Comparison of ENCODE assay signal across 8 cellular contexts in genomic region chr12:69585189-69586062, GRCh38. TPM values are rescaled to one million over a fixed set of nuclear protein-coding genes. Genes with fewer than 3 reads are reported as not detected.
DNase-seq lines count a peak whose midpoint lies in the region; FAIRE-seq and TF ChIP-seq lines count a peak whose summit lies in the region.

CCT2 (plus strand) TSS chr12:69585459; CDS start chr12:69585522, 63 bp downstream.

- no peak within 1 kb of the TSS for H2AFZ ChIP-seq in H9 (ENCODE audit: low read length)

- no peak within 1 kb of the TSS for H4K91ac ChIP-seq in H9 (ENCODE audit: insufficient read length, low read depth, low read length)

- H3K79me1 ChIP-seq in H9 (ENCODE audit: insufficient read depth, low read depth, low read length, poor library complexity, severe bottlenecking) = peaks cover 3% of the 10 kb centered on the region

- peaks cover 3% of the 10 kb centered on the region; the same call in 1 of the 2 replicates for H3K79me2 ChIP-seq in H9 (ENCODE audit: insufficient read depth, low read length)

- H2BK20ac ChIP-seq in H9 (ENCODE audit: low read depth, low read length, poor library complexity, severe bottlenecking) = no peak within 1 kb of the TSS

- peak within 1 kb of the TSS; percentile 81 for H4K5ac ChIP-seq in H9 (ENCODE audit: insufficient read length, low read depth, low read length)

- H3K4me3 ChIP-seq in fibroblast of pulmonary artery (replicated peaks; ENCODE audit: low read depth, low read length) = peak within 1 kb of the TSS; percentile 98

- DNase-seq in H9 (peak; percentile 97), M059J (ENCODE audit: low read depth) (peak; percentile 93), SHP77 (lab: John Stamatoyannopoulos, UW) (peak; percentile 93 to 96), fibroblast of pulmonary artery (ENCODE audit: low read depth) (peak; percentile 96)
- DNase-seq in activated effector memory CD4-positive, alpha-beta T cell treated with Interleukin-2 at 50 U/mL for 16 hours = peak; percentile 93

- H3K4me3 Mint-ChIP-seq in H9 (peak within 1 kb of the TSS; percentile 96), nephron (peak within 1 kb of the TSS; percentile 95 to 99 (median 98))
- peak within 1 kb of the TSS; percentile 90 for H3K4me3 Mint-ChIP-seq in stimulated activated naive CD8-positive, alpha-beta T cell treated with anti-CD3 and anti-CD28 coated beads, Interleukin-15, Interleukin-2, amounts not matched to agents 100 ng/mL and 50 ng/mL, for 24 hours

- H3K27me3 ChIP-seq in H9 (ENCODE audit: insufficient read depth, low read length) = no peaks in the 10 kb centered on the region

- peak within 1 kb of the TSS; percentile 63 for H3K56ac ChIP-seq in H9 (ENCODE audit: insufficient read length, low read depth, low read length)

- peak within 1 kb of the TSS; percentile 100 for H3K18ac ChIP-seq in H9 (ENCODE audit: insufficient read length, low read depth, low read length)

- FAIRE-seq in G401.6 (lab: Jason Lieb, UNC) = peak; percentile 97

- H2BK12ac ChIP-seq in H9 (ENCODE audit: insufficient read length, low read depth, low read length) = no peak within 1 kb of the TSS

- no peak within 1 kb of the TSS for H3T11ph ChIP-seq in H9 (ENCODE audit: low read length)

- no peak within 1 kb of the TSS for H4K8ac ChIP-seq in H9 (replicated peaks; ENCODE audit: insufficient read length, low read depth, low read length)

- no peaks in the 10 kb centered on the region for H3K4me1 ChIP-seq in H9 (ENCODE audit: insufficient read depth, low read length)

- peak within 1 kb of the TSS; percentile 99 for H3K14ac ChIP-seq in H9 (ENCODE audit: insufficient read depth, low read length)

- H3K9me3 ChIP-seq in H9 (ENCODE audit: control insufficient read depth, low read depth, low read length) = no peaks in the 10 kb centered on the region

- H3K9me3 Mint-ChIP-seq in H9 (no peaks in the 10 kb centered on the region), nephron (no peaks in the 10 kb centered on the region)
- no peaks in the 10 kb centered on the region for H3K9me3 Mint-ChIP-seq in stimulated activated naive CD8-positive, alpha-beta T cell treated with anti-CD3 and anti-CD28 coated beads, Interleukin-15, Interleukin-2, amounts not matched to agents 100 ng/mL and 50 ng/mL, for 24 hours

- no peak within 1 kb of the TSS for H2AK5ac ChIP-seq in H9 (ENCODE audit: insufficient read length, low read length)

- peak within 1 kb of the TSS; percentile 61 for H2BK5ac ChIP-seq in H9 (ENCODE audit: insufficient read length, low read length)

- no peaks in the 10 kb centered on the region for H4K20me1 ChIP-seq in H9 (ENCODE audit: control insufficient read depth, insufficient read depth, insufficient read length)

- H3K4me1 Mint-ChIP-seq in H9 = peaks cover 6 to 14% of the 10 kb centered on the region in 2 experiments
- peaks cover 7% of the 10 kb centered on the region for H3K4me1 Mint-ChIP-seq in nephron
- peaks cover 35% of the 10 kb centered on the region for H3K4me1 Mint-ChIP-seq in stimulated activated naive CD8-positive, alpha-beta T cell treated with anti-CD3 and anti-CD28 coated beads, Interleukin-15, Interleukin-2, amounts not matched to agents 100 ng/mL and 50 ng/mL, for 24 hours (ENCODE audit: low read depth)

- peak within 1 kb of the TSS; percentile 24 for H2BK120ac ChIP-seq in H9 (ENCODE audit: low read depth, low read length, poor library complexity, severe bottlenecking)

- TF ChIP-seq CTCF in H9 (conservative IDR thresholded peaks at IDR 0.05) = peak; percentile 54
- TF ChIP-seq CTCF in fibroblast of pulmonary artery (IDR thresholded peaks at IDR 0.05; ENCODE audit: low read length, missing control alignments) = peak; percentile 42
- peak; percentile 28 to 55 (median 31) for TF ChIP-seq CTCF in nephron (IDR thresholded peaks at IDR 0.05; ENCODE audit: unreplicated experiment in 3 of 3)

- no peak within 1 kb of the TSS for H3K23ac ChIP-seq in H9 (ENCODE audit: insufficient read length, low read depth, low read length)

- H3K36me3 Mint-ChIP-seq in H9 (ENCODE audit: insufficient read depth in 1 of 3, low read depth in 3 of 3) (peaks cover 35 to 47% (median 45%) of the 10 kb centered on the region in 3 experiments), nephron (ENCODE audit: low read depth) (peaks cover 37% of the 10 kb centered on the region)
- peaks cover 45% of the 10 kb centered on the region for H3K36me3 Mint-ChIP-seq in stimulated activated naive CD8-positive, alpha-beta T cell treated with anti-CD3 and anti-CD28 coated beads, Interleukin-15, Interleukin-2, amounts not matched to agents 100 ng/mL and 50 ng/mL, for 24 hours (ENCODE audit: low read depth)

- H2BK15ac ChIP-seq in H9 (ENCODE audit: low read depth, low read length) = no peak within 1 kb of the TSS

- peak within 1 kb of the TSS; percentile 97 for H3K9ac ChIP-seq in H9 (ENCODE audit: extremely low read depth, insufficient read length, low read length)

- H3K23me2 ChIP-seq in H9 (ENCODE audit: insufficient read length, low read depth, low read length, poor library complexity, severe bottlenecking) = no peaks in the 10 kb centered on the region

- H3K27ac Mint-ChIP-seq in H9 (peak within 1 kb of the TSS; percentile 97 to 99 (median 99)), nephron (peak within 1 kb of the TSS; percentile 85 to 98 (median 91))
- peak within 1 kb of the TSS; percentile 97 for H3K27ac Mint-ChIP-seq in stimulated activated naive CD8-positive, alpha-beta T cell treated with anti-CD3 and anti-CD28 coated beads, Interleukin-15, Interleukin-2, amounts not matched to agents 100 ng/mL and 50 ng/mL, for 24 hours

- WGBS in H9 (ENCODE audit: extremely low coverage, insufficient read length, low lambda C conversion rate) = no CpG with 5 or more reads among the region's 63 CpGs

- H3K27ac ChIP-seq in H9 (ENCODE audit: insufficient read length, low read depth, low read length) = peak within 1 kb of the TSS; percentile 47

- peak within 1 kb of the TSS; percentile 26; the same call in 1 of the 2 replicates for H3K4ac ChIP-seq in H9 (ENCODE audit: low read depth, low read length)

- H3K4me2 ChIP-seq in H9 (ENCODE audit: insufficient read depth, insufficient read length, low read length) = peak within 1 kb of the TSS; percentile 79

- H3K27me3 Mint-ChIP-seq in H9 (ENCODE audit: low read depth) (no peaks in the 10 kb centered on the region), nephron (ENCODE audit: low read depth) (no peaks in the 10 kb centered on the region)
- H3K27me3 Mint-ChIP-seq in stimulated activated naive CD8-positive, alpha-beta T cell treated with anti-CD3 and anti-CD28 coated beads, Interleukin-15, Interleukin-2, amounts not matched to agents 100 ng/mL and 50 ng/mL, for 24 hours = no peaks in the 10 kb centered on the region

RNA-seq across cellular contexts. Expression of gene CCT2, which starts in this region (rescaled TPM):
- 391 and 405 TPM in 2 replicates for total RNA-seq in H9 (2021)
- total RNA-seq in M059J (2014; rRNA removed; shearing (Covaris generic)) = 215 and 244 TPM in 2 replicates

Comparison
In these comparisons a context has a peak if more than half of its experiments do, and no peak if none do; other contexts are left out.
1. Peak in every context shown above with its lines: DNase-seq, H3K4me3 ChIP-seq and H3K27ac ChIP-seq.